8 cellular contexts compared by ENCODE assay signal in the genomic region with DNA sequence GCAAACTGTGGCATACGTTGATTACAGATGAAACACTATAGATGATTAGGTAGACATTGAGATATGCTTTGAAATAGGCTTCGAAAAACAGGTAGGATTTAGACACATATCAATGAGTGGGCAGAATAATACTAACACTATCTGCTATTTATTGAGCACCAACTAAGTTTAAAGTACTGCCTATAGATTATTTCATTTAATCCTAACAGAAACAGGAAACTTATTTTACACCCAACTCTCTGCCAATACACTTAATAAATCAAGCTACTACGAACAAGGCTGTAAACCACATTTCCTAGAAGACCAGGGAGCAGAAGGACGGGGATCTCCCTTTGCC. TPM values are rescaled to one million over a fixed set of nuclear protein-coding genes. Genes with fewer than 3 reads are reported as not detected.
A peak's percentile ranks its signal among the peaks of the same experiment; 100 is the strongest.
DNase-seq lines count a peak whose midpoint lies in the region; ATAC-seq and TF ChIP-seq lines count a peak whose summit lies in the region.

No MANE protein-coding gene starts in this region.

- H3K27me3 Mint-ChIP-seq in Caco-2 (ENCODE audit: insufficient read depth, unreplicated experiment) (no peaks in the 10 kb centered on the region), natural killer cell (ENCODE audit: low read depth in 2 of 2) (peaks cover 0 to 5% of the 10 kb centered on the region in 2 donors), CD14-positive monocyte (ENCODE audit: low read depth in 3 of 3) (peaks cover 0 to 3% (median 2%) of the 10 kb centered on the region in 3 donors)
- peaks cover 7% of the 10 kb centered on the region for H3K27me3 Mint-ChIP-seq in activated T-helper 2 cell treated with anti-CD3 and anti-CD28 coated beads, Interferon-gamma antibody, Interleukin-2, Interleukin-4, amounts not matched to agents 10 μg/mL and 5 μg/mL and 100 μg/mL, durations not matched to agents 14 hours and 24 hours and 36 hours (ENCODE audit: low read depth)

- H3K36me3 Mint-ChIP-seq in Caco-2 (ENCODE audit: insufficient read depth, unreplicated experiment): no peaks in the 10 kb centered on the region
- H3K36me3 Mint-ChIP-seq in activated T-helper 2 cell treated with anti-CD3 and anti-CD28 coated beads, Interferon-gamma antibody, Interleukin-2, Interleukin-4, amounts not matched to agents 10 μg/mL and 5 μg/mL and 100 μg/mL, durations not matched to agents 14 hours and 24 hours and 36 hours (ENCODE audit: low read depth): peaks cover 11% of the 10 kb centered on the region
- H3K36me3 Mint-ChIP-seq in natural killer cell: no peaks in the 10 kb centered on the region
- H3K36me3 Mint-ChIP-seq in CD14-positive monocyte: no peaks in the 10 kb centered on the region

- H3K4me3 Mint-ChIP-seq in Caco-2 (ENCODE audit: unreplicated experiment) (peak overlapping the region; percentile 89), natural killer cell (peak overlapping the region; percentile 80), CD14-positive monocyte (no peak overlapping the region)
- H3K4me3 Mint-ChIP-seq in activated T-helper 2 cell treated with anti-CD3 and anti-CD28 coated beads, Interferon-gamma antibody, Interleukin-2, Interleukin-4, amounts not matched to agents 10 μg/mL and 5 μg/mL and 100 μg/mL, durations not matched to agents 14 hours and 24 hours and 36 hours (ENCODE audit: low read depth): peak overlapping the region; percentile 72

- no peak overlapping the region for H3K27ac Mint-ChIP-seq in Caco-2 (ENCODE audit: unreplicated experiment)
- no peak overlapping the region for H3K27ac Mint-ChIP-seq in activated T-helper 2 cell treated with anti-CD3 and anti-CD28 coated beads, Interferon-gamma antibody, Interleukin-2, Interleukin-4, amounts not matched to agents 10 μg/mL and 5 μg/mL and 100 μg/mL, durations not matched to agents 14 hours and 24 hours and 36 hours
- H3K27ac Mint-ChIP-seq in natural killer cell: peak overlapping the region; percentile 87 to 92
- peak overlapping the region in 2 of 7 donors; percentile 24 to 80 for H3K27ac Mint-ChIP-seq in CD14-positive monocyte

- no peak overlapping the region for H3K4me3 ChIP-seq in Caco-2 (ENCODE audit: low read depth, low read length)
- H3K4me3 ChIP-seq in HEK293 (ENCODE audit: low read depth, low read length): no peak overlapping the region

- H3K4me1 Mint-ChIP-seq in Caco-2 (ENCODE audit: low read depth, unreplicated experiment) (peaks cover 8% of the 10 kb centered on the region), natural killer cell (peaks cover 17 to 23% of the 10 kb centered on the region in 2 donors), CD14-positive monocyte (peaks cover 36% of the 10 kb centered on the region)
- peaks cover 33% of the 10 kb centered on the region for H3K4me1 Mint-ChIP-seq in activated T-helper 2 cell treated with anti-CD3 and anti-CD28 coated beads, Interferon-gamma antibody, Interleukin-2, Interleukin-4, amounts not matched to agents 10 μg/mL and 5 μg/mL and 100 μg/mL, durations not matched to agents 14 hours and 24 hours and 36 hours (ENCODE audit: low read depth)

- H3K4me1 ChIP-seq in Caco-2 (no peaks in the 10 kb centered on the region), HEK293 (ENCODE audit: control insufficient read depth, insufficient read depth, low read length) (peaks cover 14% of the 10 kb centered on the region; the same call in 1 of the 2 replicates)

- H3K9me3 Mint-ChIP-seq in Caco-2 (ENCODE audit: unreplicated experiment) (no peaks in the 10 kb centered on the region), natural killer cell (no peaks in the 10 kb centered on the region), CD14-positive monocyte (no peaks in the 10 kb centered on the region)
- no peaks in the 10 kb centered on the region for H3K9me3 Mint-ChIP-seq in activated T-helper 2 cell treated with anti-CD3 and anti-CD28 coated beads, Interferon-gamma antibody, Interleukin-2, Interleukin-4, amounts not matched to agents 10 μg/mL and 5 μg/mL and 100 μg/mL, durations not matched to agents 14 hours and 24 hours and 36 hours

- no peak for TF ChIP-seq CTCF in Caco-2 (IDR thresholded peaks at IDR 0.05; ENCODE audit: insufficient read depth in 1 of 2, low read depth in 1 of 2, low read length in 1 of 2, severe bottlenecking in 1 of 2, unreplicated experiment in 1 of 2)
- no peak for TF ChIP-seq CTCF in HEK293 (tag by site-specific recombination; IDR thresholded peaks at IDR 0.05)
- TF ChIP-seq CTCF in natural killer cell (IDR thresholded peaks at IDR 0.05): no peak
- TF ChIP-seq CTCF in CD14-positive monocyte (IDR thresholded peaks at IDR 0.05): no peak

- no peaks in the 10 kb centered on the region for H3K9me3 ChIP-seq in Caco-2
- H3K9me3 ChIP-seq in HEK293 (ENCODE audit: control insufficient read depth, insufficient read depth, low read depth, low read length): no peaks in the 10 kb centered on the region

- intact Hi-C loops in Caco-2 (cut with micrococcal nuclease; ENCODE audit: unreplicated experiment): loop anchor here (2.0 kb wide), 1 partner anchor 34 kb away; no protein-coding TSS in a partner anchor
- intact Hi-C loops in activated T-helper 2 cell treated with anti-CD3 and anti-CD28 coated beads, Interferon-gamma antibody, Interleukin-2, Interleukin-4, amounts not matched to agents 10 μg/mL and 5 μg/mL and 100 μg/mL, durations not matched to agents 14 hours and 24 hours and 36 hours (cut with micrococcal nuclease): loop anchor here (5.0 kb wide), 1 partner anchor 55 kb away; no protein-coding TSS in a partner anchor
- intact Hi-C loops in natural killer cell (cut with micrococcal nuclease): loop anchor here (1.0 to 5.0 kb wide), 2 partner anchors 55 to 295 kb away; a partner anchor contains a TSS
- intact Hi-C loops in CD14-positive monocyte (cut with micrococcal nuclease): loop anchor here in 1 of 2 donors (10.0 kb wide), 1 partner anchor 292 kb away; a partner anchor contains a TSS

- H3K27me3 ChIP-seq in Caco-2 (replicated peaks; ENCODE audit: control insufficient read depth, insufficient read depth, low read length): no peaks in the 10 kb centered on the region

- no peak overlapping the region for H3K27ac ChIP-seq in HEK293 (ENCODE audit: extremely low read depth, low read depth, low read length)

- CTCF ChIA-PET in Caco-2 (lab: Charles Lee) (interaction anchor here (1.6 kb wide), 1 partner anchor 56 kb away, joined by 10 read pairs; no protein-coding TSS in a partner anchor), HEK293 (lab: Yijun Ruan, JAX) (interaction anchor here (0.7 kb wide), 1 partner anchor 214 kb away, joined by 3 read pairs; no protein-coding TSS in a partner anchor)

- DNase-seq in Caco-2 (no peak), natural killer cell (no peak), CD14-positive monocyte (ENCODE audit: low spot score) (no peak)
- no peak for DNase-seq in activated T-helper 2 cell treated with anti-CD3 and anti-CD28 coated beads, Interferon-gamma antibody, Interleukin-2, Interleukin-4, amounts not matched to agents 10 μg/mL and 5 μg/mL and 100 μg/mL, durations not matched to agents 14 hours and 24 hours and 36 hours (ENCODE audit: low spot score)
- DNase-seq in stimulated activated CD4-positive, alpha-beta T cell treated with anti-CD3 and anti-CD28 coated beads, Interleukin-4, amount 100 ng/mL, for 1 hour: no peak
- DNase-seq in stimulated activated CD4-positive, alpha-beta T cell treated with anti-CD3 and anti-CD28 coated beads, Interleukin-1b, Interleukin-23, amount 100 ng/mL, for 48 hours: no peak

- no peak for ATAC-seq in natural killer cell
- ATAC-seq in GM21619 (IDR thresholded peaks at IDR 0.05; ENCODE audit: unreplicated experiment): no peak

- POLR2A ChIA-PET in Caco-2 (lab: Charles Lee) (interaction anchor here (0.6 to 1.1 kb wide), 3 partner anchors 10 to 240 kb away, joined by 3 to 17 read pairs (median 5); no protein-coding TSS in a partner anchor), HEK293 (lab: Yijun Ruan, JAX) (interaction anchor here (0.5 to 1.6 kb wide), 12 partner anchors 9 to 727 kb away, joined by 3 to 14 read pairs (median 4); no protein-coding TSS in a partner anchor)

- no TSS peak for BruUV-seq in Caco-2 (replicated peaks; lab: Mats Ljungman, UMichigan)

- H3K36me3 ChIP-seq in Caco-2 (ENCODE audit: control insufficient read depth, insufficient read depth, low read length): no peaks in the 10 kb centered on the region
- H3K36me3 ChIP-seq in HEK293 (ENCODE audit: control insufficient read depth in 2 of 2, insufficient read depth in 1 of 2, low read length in 2 of 2): no peaks in the 10 kb centered on the region

TF ChIP-seq in HEK293, 187 proteins besides CTCF, POLR2A, EP300 and RAD21 (continues in another document):
- TF ChIP-seq, protein P1, sequence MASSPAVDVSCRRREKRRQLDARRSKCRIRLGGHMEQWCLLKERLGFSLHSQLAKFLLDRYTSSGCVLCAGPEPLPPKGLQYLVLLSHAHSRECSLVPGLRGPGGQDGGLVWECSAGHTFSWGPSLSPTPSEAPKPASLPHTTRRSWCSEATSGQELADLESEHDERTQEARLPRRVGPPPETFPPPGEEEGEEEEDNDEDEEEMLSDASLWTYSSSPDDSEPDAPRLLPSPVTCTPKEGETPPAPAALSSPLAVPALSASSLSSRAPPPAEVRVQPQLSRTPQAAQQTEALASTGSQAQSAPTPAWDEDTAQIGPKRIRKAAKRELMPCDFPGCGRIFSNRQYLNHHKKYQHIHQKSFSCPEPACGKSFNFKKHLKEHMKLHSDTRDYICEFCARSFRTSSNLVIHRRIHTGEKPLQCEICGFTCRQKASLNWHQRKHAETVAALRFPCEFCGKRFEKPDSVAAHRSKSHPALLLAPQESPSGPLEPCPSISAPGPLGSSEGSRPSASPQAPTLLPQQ (tag by site-specific recombination; IDR thresholded peaks at IDR 0.05): no peak
- no peak for TF ChIP-seq ZBTB20 (tag by site-specific recombination; IDR thresholded peaks at IDR 0.05)

RNA-seq across cellular contexts. Expression of a gene that starts 0.4 kb away (rescaled TPM):
- total RNA-seq in Caco-2 (2022) (35.3 and 42.1 TPM in 2 replicates), natural killer cell (10 to 100 TPM; 34.4 to 40.6 (median 37.3) TPM)
- 67.8 and 70.4 TPM in 2 replicates for total RNA-seq in activated T-helper 2 cell treated with anti-CD3 and anti-CD28 coated beads, Interferon-gamma antibody, Interleukin-2, Interleukin-4, amounts not matched to agents 10 μg/mL and 5 μg/mL and 100 μg/mL, durations not matched to agents 14 hours and 24 hours and 36 hours
- 10 to 100 TPM; 13.2 to 14.3 TPM for polyA plus RNA-seq in CD14-positive monocyte

Comparison
In these comparisons a context has a peak if more than half of its experiments do, and no peak if none do; other contexts are left out.
1. H3K27ac Mint-ChIP-seq: peak in natural killer cell (2 of 2); none in Caco-2 (single experiment) and activated T-helper 2 cell treated with anti-CD3 and anti-CD28 coated beads, Interferon-gamma antibody, Interleukin-2, Interleukin-4, amounts not matched to agents 10 μg/mL and 5 μg/mL and 100 μg/mL, durations not matched to agents 14 hours and 24 hours and 36 hours (single experiment).
2. H3K4me3 Mint-ChIP-seq: peak in Caco-2 (single experiment), activated T-helper 2 cell treated with anti-CD3 and anti-CD28 coated beads, Interferon-gamma antibody, Interleukin-2, Interleukin-4, amounts not matched to agents 10 μg/mL and 5 μg/mL and 100 μg/mL, durations not matched to agents 14 hours and 24 hours and 36 hours (single experiment) and natural killer cell (single experiment); none in CD14-positive monocyte (0 of 2).